In genomic region chr1:100217834-100218233, GRCh38 we compare ENCODE assay signal across 25 cellular contexts. TPM values are rescaled to one million over a fixed set of nuclear protein-coding genes. Genes with fewer than 3 reads are reported as not detected.
DNase-seq lines count a peak whose midpoint lies in the region; ATAC-seq and TF ChIP-seq lines count a peak whose summit lies in the region.
"Had no signal": no experiment of that assay in that cellular context is flagged by ENCODE, and none has a peak within 500 bp of the region (broad histone marks: within the 10 kb centered on the region; RNA-seq: fewer than 3 reads in every experiment).

No MANE protein-coding gene starts in this region.

- 45 to 53% methylated on average over 2 of the region's 2 CpGs for WGBS in heart right ventricle, 2 donors
- WGBS in lung, 2 donors = 72 to 84% methylated on average over 2 of the region's 2 CpGs

- intact Hi-C loops in Right ventricle myocardium superior (cut with DNase I) (no loop called here), heart right ventricle (cut with DNase I) (loop anchor here in 1 of 10 donors (10.0 kb wide), 1 partner anchor 57 kb away; no protein-coding TSS in a partner anchor), upper lobe of right lung (cut with DNase I) (no loop called here), left colon (cut with DNase I, micrococcal nuclease) (no loop called here)

- peak overlapping the region in 1 of 2 donors; percentile 59 for H3K27ac ChIP-seq in right atrium auricular region
- H3K27ac ChIP-seq in heart right ventricle = peak overlapping the region in 8 of 10 donors; percentile 13 to 70 (median 56)
- H3K27ac ChIP-seq in lung (ENCODE audit: low read depth in 1 of 2, low read length in 1 of 2) = peak overlapping the region; percentile 47 to 70
- no peak overlapping the region for H3K27ac ChIP-seq in upper lobe of right lung
- H3K27ac ChIP-seq: SK-N-MC had no signal

- DNase-seq in Right ventricle myocardium superior = peak; percentile 52
- no peak for DNase-seq in right atrium auricular region (ENCODE audit: low spot score)
- DNase-seq in heart right ventricle = peak; percentile 40 to 42
- no peak for DNase-seq in lung (ENCODE audit: low spot score)
- no peak for DNase-seq in upper lobe of right lung
- DNase-seq in activated CD4-positive, alpha-beta T cell treated with anti-CD3 and anti-CD28 coated beads, Interleukin-2, amount 50 U/mL, for 48 hours = no peak
- DNase-seq in iPS-NIHi7 (ENCODE audit: extremely low spot score) = no peak
- no peak for DNase-seq in left colon
- DNase-seq: DMS53; H9; Karpas-422; NCI-H1092 treated with DMSO at 0.1 percent for 48 hours; NCI-H1436; NCI-H187; NCI-H446; NCI-H524 treated with DMSO at 0.1 percent for 48 hours; NCI-H774; NK-92 treated with Interleukin-12 subunit alpha and Interleukin-12 subunit beta, amount 100 ng/mL, for 24 hours; PC-3; SHP77 had no signal

- H3K36me3 ChIP-seq in right atrium auricular region = peaks cover 32% of the 10 kb centered on the region
- peaks cover 0 to 80% (median 14%) of the 10 kb centered on the region in 9 donors for H3K36me3 ChIP-seq in heart right ventricle
- H3K36me3 ChIP-seq in lung (ENCODE audit: control insufficient read depth in 2 of 2, insufficient read depth in 2 of 2, low read length in 2 of 2) = peaks cover 12 to 14% of the 10 kb centered on the region in 2 donors
- H3K36me3 ChIP-seq in upper lobe of right lung = peaks cover 55% of the 10 kb centered on the region

- ATAC-seq in Right ventricle myocardium superior (ENCODE audit: poor library complexity) (peak; percentile 95), heart right ventricle (peak; percentile 75 to 97 (median 92)), lung (ENCODE audit: insufficient read depth, low FRiP score) (no peak), upper lobe of right lung (peak; percentile 47), left colon (no peak)
- ATAC-seq: GM23338, HepG2, PC-3 had no signal

- H3K27me3 ChIP-seq in right atrium auricular region (no peaks in the 10 kb centered on the region), heart right ventricle (no peaks in the 10 kb centered on the region), lung (ENCODE audit: control insufficient read depth, insufficient read depth) (no peaks in the 10 kb centered on the region), upper lobe of right lung (no peaks in the 10 kb centered on the region)

- TF ChIP-seq CTCF in right atrium auricular region (IDR thresholded peaks at IDR 0.05) (no peak), heart right ventricle (IDR thresholded peaks at IDR 0.05) (no peak), lung (IDR thresholded peaks at IDR 0.05; ENCODE audit: control extremely low read depth, extremely low read depth) (no peak), upper lobe of right lung (IDR thresholded peaks at IDR 0.05) (no peak)

- no peak overlapping the region for H3K4me3 ChIP-seq in right atrium auricular region
- no peak overlapping the region for H3K4me3 ChIP-seq in heart right ventricle
- H3K4me3 ChIP-seq in lung = no peak overlapping the region
- no peak overlapping the region for H3K4me3 ChIP-seq in upper lobe of right lung
- H3K4me3 ChIP-seq: GM23338, SK-N-MC had no signal

- H3K4me1 ChIP-seq in right atrium auricular region (no peaks in the 10 kb centered on the region), heart right ventricle (peaks cover 0 to 11% (median 4%) of the 10 kb centered on the region in 9 donors), lung (ENCODE audit: control insufficient read depth in 2 of 2, insufficient read depth in 2 of 2, low read length in 2 of 2) (peaks cover 0 to 5% of the 10 kb centered on the region in 2 donors), upper lobe of right lung (no peaks in the 10 kb centered on the region)

- H3K9me3 ChIP-seq in right atrium auricular region (no peaks in the 10 kb centered on the region), heart right ventricle (no peaks in the 10 kb centered on the region), lung (ENCODE audit: control insufficient read depth in 2 of 2, insufficient read depth in 1 of 2, low read length in 1 of 2) (no peaks in the 10 kb centered on the region), upper lobe of right lung (no peaks in the 10 kb centered on the region)

RNA-seq across cellular contexts. Expression of gene DBT, which starts 31.8 kb away (rescaled TPM):
- total RNA-seq in Right ventricle myocardium superior = 33.2 TPM
- 10 to 100 TPM in 1 of 2 donors, 1 to 10 TPM in 1; 6.2 to 14.0 TPM for total RNA-seq in right atrium auricular region
- 10 to 100 TPM; 27.9 to 49.0 (median 38.8) TPM for total RNA-seq in heart right ventricle
- 1 to 10 TPM; 4.9 to 8.3 TPM for polyA plus RNA-seq in heart right ventricle
- 10 to 100 TPM; 13.0 to 19.1 TPM for total RNA-seq in lung
- polyA plus RNA-seq in lung = 1 to 10 TPM; 3.4 to 5.4 TPM
- total RNA-seq in upper lobe of right lung = 15.7 TPM
- 10 to 100 TPM; 13.8 to 14.5 TPM for total RNA-seq in left colon

RNA-seq across cellular contexts. Expression of gene LRRC39, which starts 39.8 kb away (rescaled TPM):
- total RNA-seq in Right ventricle myocardium superior (187 TPM), right atrium auricular region (100 to 1,000 TPM in 1 of 2 donors, 10 to 100 TPM in 1; 27.6 to 142 TPM), heart right ventricle (100 to 1,000 TPM in 9 of 10 donors, 10 to 100 TPM in 1; 61.1 to 226 (median 135) TPM), lung (under 1 TPM; 0.94 to 0.98 TPM), upper lobe of right lung (0.58 TPM), left colon (under 1 TPM in 1 of 2 donors, not detected in 1; 0.40 TPM)
- polyA plus RNA-seq in heart right ventricle (100 to 1,000 TPM in 1 of 2 donors, 10 to 100 TPM in 1; 13.9 to 355 TPM), lung (1 to 10 TPM in 1 of 2 donors, under 1 TPM in 1; 0.45 to 2.7 TPM)
- total RNA-seq: A172, HT1080 had no signal

RNA-seq across cellular contexts. Expression of gene RTCA, which starts 48.2 kb away (rescaled TPM):
- total RNA-seq in Right ventricle myocardium superior = 41.5 TPM
- 10 to 100 TPM; 20.2 to 30.7 TPM for total RNA-seq in right atrium auricular region
- total RNA-seq in heart right ventricle = 10 to 100 TPM; 30.1 to 44.8 (median 36.9) TPM
- 10 to 100 TPM; 17.1 to 30.2 TPM for polyA plus RNA-seq in heart right ventricle
- total RNA-seq in lung = 10 to 100 TPM; 37.4 to 37.6 TPM
- polyA plus RNA-seq in lung = 10 to 100 TPM; 22.8 to 23.6 TPM
- 27.7 TPM for total RNA-seq in upper lobe of right lung
- 10 to 100 TPM; 37.1 to 40.5 TPM for total RNA-seq in left colon

Comparison
In these comparisons a context has a peak if more than half of its experiments do, and no peak if none do; other contexts are left out.
1. DNase-seq: peak in Right ventricle myocardium superior (single experiment) and heart right ventricle (2 of 2); none in right atrium auricular region (single experiment), lung (single experiment), upper lobe of right lung (single experiment), activated CD4-positive, alpha-beta T cell treated with anti-CD3 and anti-CD28 coated beads, Interleukin-2, amount 50 U/mL, for 48 hours (0 of 2), iPS-NIHi7 (single experiment) and left colon (0 of 2).
2. ATAC-seq: peak in Right ventricle myocardium superior (single experiment), heart right ventricle (8 of 8) and upper lobe of right lung (single experiment); none in lung (single experiment) and left colon (single experiment).
3. RNA of gene LRRC39, which starts 39.8 kb away (total RNA-seq): 187 TPM in Right ventricle myocardium superior (single experiment), 61.1 to 226 TPM in heart right ventricle and 27.6 to 142 TPM in right atrium auricular region; 0.94 to 0.98 TPM in lung, 0.58 TPM in upper lobe of right lung (single experiment) and 0.40 TPM in left colon; every median in the first group is over 10 times any median in the second.